Comparison of ENCODE assay signal across 8 cellular contexts in the genomic region with DNA sequence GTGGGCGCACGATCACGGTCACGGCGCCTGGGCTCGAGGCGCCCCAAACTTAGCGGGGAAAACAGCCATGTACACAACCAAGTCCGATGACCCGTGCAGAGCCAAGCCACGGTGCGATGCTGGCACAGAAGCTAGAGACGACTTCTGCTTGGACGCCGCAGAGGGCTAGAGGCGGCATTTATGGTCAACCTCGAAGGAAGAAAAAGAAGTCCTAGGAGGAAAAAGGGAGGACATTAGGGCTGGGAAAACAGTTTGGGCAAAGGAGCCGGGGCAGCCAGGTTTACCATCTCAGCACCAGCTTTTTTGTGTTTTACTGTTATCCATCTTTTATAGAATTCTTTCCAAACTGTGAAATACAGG. TPM values are rescaled to one million over a fixed set of nuclear protein-coding genes. Genes with fewer than 3 reads are reported as not detected.
A peak's percentile ranks its signal among the peaks of the same experiment; 100 is the strongest.
DNase-seq lines count a peak whose midpoint lies in the region; FAIRE-seq and TF ChIP-seq lines count a peak whose summit lies in the region.

No MANE protein-coding gene starts in this region.

- peak overlapping the region; percentile 29 to 76 for H3K27ac ChIP-seq in kidney (ENCODE audit: low read depth in 2 of 2, low read length in 2 of 2)
- peak overlapping the region; percentile 89 for H3K27ac ChIP-seq in temporal lobe (ENCODE audit: low read depth, low read length)

- H3K27ac Mint-ChIP-seq in T-helper 1 cell treated with Interleukin-12 subunit alpha and Interleukin-12 subunit beta and Interleukin-4 antibody, amounts not matched to agents 30 μg/mL and 1 μg/mL, for 36 hours = peak overlapping the region; percentile 73
- H3K27ac Mint-ChIP-seq in activated naive CD8-positive, alpha-beta T cell = peak overlapping the region; percentile 50

- no peak for DNase-seq in T-helper 1 cell
- no peak for DNase-seq in kidney
- DNase-seq in NCI-H187 (lab: John Stamatoyannopoulos, UW) = no peak
- DNase-seq in iPS-NIHi11 (ENCODE audit: low spot score) = no peak
- DNase-seq in 8988T = no peak

- H3K9me3 Mint-ChIP-seq in T-helper 1 cell treated with Interleukin-12 subunit alpha and Interleukin-12 subunit beta and Interleukin-4 antibody, amounts not matched to agents 30 μg/mL and 1 μg/mL, for 36 hours = no peaks in the 10 kb centered on the region
- no peaks in the 10 kb centered on the region for H3K9me3 Mint-ChIP-seq in activated naive CD8-positive, alpha-beta T cell (ENCODE audit: low read depth)

- intact Hi-C loops in kidney (cut with DNase I) = no loop called here

- peaks cover 3 to 12% of the 10 kb centered on the region in 2 donors for H3K4me1 ChIP-seq in kidney (ENCODE audit: control insufficient read depth in 1 of 2, insufficient read depth in 1 of 2, low read depth in 1 of 2, low read length in 2 of 2)

- H3K9me3 ChIP-seq in kidney (ENCODE audit: control insufficient read depth in 1 of 2, low read length in 2 of 2) = no peaks in the 10 kb centered on the region

- H3K36me3 Mint-ChIP-seq in T-helper 1 cell treated with Interleukin-12 subunit alpha and Interleukin-12 subunit beta and Interleukin-4 antibody, amounts not matched to agents 30 μg/mL and 1 μg/mL, for 36 hours (ENCODE audit: low read depth) = peaks cover 4% of the 10 kb centered on the region
- H3K36me3 Mint-ChIP-seq in activated naive CD8-positive, alpha-beta T cell = no peaks in the 10 kb centered on the region

- peak overlapping the region; percentile 43 to 76 for H3K4me3 ChIP-seq in kidney (ENCODE audit: low read length in 2 of 2)

- TF ChIP-seq CTCF in kidney (IDR thresholded peaks at IDR 0.05; ENCODE audit: borderline replicate concordance, extremely low read depth, insufficient read depth) = no peak

- FAIRE-seq in kidney (lab: Jason Lieb, UNC) = no peak

- H3K4me1 Mint-ChIP-seq in T-helper 1 cell treated with Interleukin-12 subunit alpha and Interleukin-12 subunit beta and Interleukin-4 antibody, amounts not matched to agents 30 μg/mL and 1 μg/mL, for 36 hours (ENCODE audit: low read depth) = peaks cover 17% of the 10 kb centered on the region
- peaks cover 23% of the 10 kb centered on the region for H3K4me1 Mint-ChIP-seq in activated naive CD8-positive, alpha-beta T cell (ENCODE audit: low read depth)

- H3K27me3 Mint-ChIP-seq in T-helper 1 cell treated with Interleukin-12 subunit alpha and Interleukin-12 subunit beta and Interleukin-4 antibody, amounts not matched to agents 30 μg/mL and 1 μg/mL, for 36 hours (ENCODE audit: low read depth) = peaks cover 34% of the 10 kb centered on the region
- H3K27me3 Mint-ChIP-seq in activated naive CD8-positive, alpha-beta T cell = no peaks in the 10 kb centered on the region

- H3K9ac ChIP-seq in kidney (ENCODE audit: low read length in 2 of 2) = peak overlapping the region in 1 of 2 donors; percentile 58

- no peaks in the 10 kb centered on the region for H3K36me3 ChIP-seq in kidney (ENCODE audit: control insufficient read depth in 1 of 2, insufficient read depth in 2 of 2, low read length in 2 of 2)

- H3K4me3 Mint-ChIP-seq in T-helper 1 cell treated with Interleukin-12 subunit alpha and Interleukin-12 subunit beta and Interleukin-4 antibody, amounts not matched to agents 30 μg/mL and 1 μg/mL, for 36 hours = peak overlapping the region; percentile 80
- peak overlapping the region; percentile 82 for H3K4me3 Mint-ChIP-seq in activated naive CD8-positive, alpha-beta T cell

RNA-seq across cellular contexts. Expression of a gene that starts 0.6 kb away (rescaled TPM):
- total RNA-seq in kidney (28.1 TPM), temporal lobe (13.0 TPM)
- polyA plus RNA-seq in kidney (ENCODE audit: insufficient read depth, low read depth, low replicate concordance) = 23.0 TPM
